ENCODE assay signal across 1 cellular context in the genomic region with DNA sequence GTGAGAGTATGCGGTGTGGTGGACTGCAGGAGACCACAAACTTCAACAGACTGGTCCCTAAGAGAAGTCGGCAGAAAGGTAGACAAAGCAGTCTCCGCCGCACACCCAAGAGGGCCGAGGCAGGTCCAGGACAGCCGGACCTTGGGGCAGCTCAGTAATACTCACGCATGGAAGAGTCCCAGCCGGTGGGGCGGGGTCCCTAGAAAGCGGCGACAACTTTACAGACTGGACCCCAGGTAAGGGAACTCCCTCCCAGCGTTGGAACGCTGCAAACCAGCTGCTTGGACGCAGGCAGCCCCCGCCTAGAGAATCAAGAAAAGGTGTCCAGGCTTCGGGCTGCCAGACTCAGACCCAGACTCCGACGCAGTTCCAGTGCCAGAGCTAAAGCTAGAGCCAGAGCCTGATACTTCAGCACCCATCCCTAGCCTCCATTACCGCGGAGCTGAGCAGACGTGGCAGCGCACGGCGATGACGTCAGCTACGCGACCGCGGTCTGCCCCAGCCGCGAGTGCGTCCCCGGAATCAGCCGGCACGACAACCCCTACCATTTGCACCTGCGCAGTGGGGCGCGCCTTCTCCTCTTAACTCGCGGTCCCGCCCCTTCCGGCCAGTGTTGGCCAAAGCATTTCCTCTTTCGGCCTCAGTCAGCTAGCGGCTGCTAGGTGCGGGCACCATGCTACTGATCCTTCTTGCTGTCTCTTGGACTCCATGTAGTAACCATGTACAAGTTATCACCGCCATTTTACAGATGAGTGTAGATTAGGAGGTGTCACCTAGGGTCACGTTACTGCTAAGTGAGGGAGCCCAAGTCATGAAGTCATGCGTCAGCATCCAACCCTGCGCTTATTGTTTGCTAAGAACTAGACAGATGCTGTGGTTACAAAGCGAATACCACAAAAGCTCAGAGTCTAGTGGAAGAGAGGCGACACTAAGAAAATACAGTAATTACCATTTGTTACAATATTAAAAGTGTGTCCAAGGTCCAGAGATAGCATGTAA.
A peak's percentile ranks its signal among the peaks of the same experiment; 100 is the strongest.
TF ChIP-seq lines count a peak whose summit lies in the region.

A gene with protein sequence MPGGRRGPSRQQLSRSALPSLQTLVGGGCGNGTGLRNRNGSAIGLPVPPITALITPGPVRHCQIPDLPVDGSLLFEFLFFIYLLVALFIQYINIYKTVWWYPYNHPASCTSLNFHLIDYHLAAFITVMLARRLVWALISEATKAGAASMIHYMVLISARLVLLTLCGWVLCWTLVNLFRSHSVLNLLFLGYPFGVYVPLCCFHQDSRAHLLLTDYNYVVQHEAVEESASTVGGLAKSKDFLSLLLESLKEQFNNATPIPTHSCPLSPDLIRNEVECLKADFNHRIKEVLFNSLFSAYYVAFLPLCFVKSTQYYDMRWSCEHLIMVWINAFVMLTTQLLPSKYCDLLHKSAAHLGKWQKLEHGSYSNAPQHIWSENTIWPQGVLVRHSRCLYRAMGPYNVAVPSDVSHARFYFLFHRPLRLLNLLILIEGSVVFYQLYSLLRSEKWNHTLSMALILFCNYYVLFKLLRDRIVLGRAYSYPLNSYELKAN (minus strand): TSS at position 445 of the 999 bp plus-strand sequence. CDS start 1,541 bp downstream, outside the sequence.

TF ChIP-seq in HepG2, 621 proteins besides CTCF, POLR2A, EP300 and RAD21 (continued from another document and continues in another):
- TF ChIP-seq, protein P1, sequence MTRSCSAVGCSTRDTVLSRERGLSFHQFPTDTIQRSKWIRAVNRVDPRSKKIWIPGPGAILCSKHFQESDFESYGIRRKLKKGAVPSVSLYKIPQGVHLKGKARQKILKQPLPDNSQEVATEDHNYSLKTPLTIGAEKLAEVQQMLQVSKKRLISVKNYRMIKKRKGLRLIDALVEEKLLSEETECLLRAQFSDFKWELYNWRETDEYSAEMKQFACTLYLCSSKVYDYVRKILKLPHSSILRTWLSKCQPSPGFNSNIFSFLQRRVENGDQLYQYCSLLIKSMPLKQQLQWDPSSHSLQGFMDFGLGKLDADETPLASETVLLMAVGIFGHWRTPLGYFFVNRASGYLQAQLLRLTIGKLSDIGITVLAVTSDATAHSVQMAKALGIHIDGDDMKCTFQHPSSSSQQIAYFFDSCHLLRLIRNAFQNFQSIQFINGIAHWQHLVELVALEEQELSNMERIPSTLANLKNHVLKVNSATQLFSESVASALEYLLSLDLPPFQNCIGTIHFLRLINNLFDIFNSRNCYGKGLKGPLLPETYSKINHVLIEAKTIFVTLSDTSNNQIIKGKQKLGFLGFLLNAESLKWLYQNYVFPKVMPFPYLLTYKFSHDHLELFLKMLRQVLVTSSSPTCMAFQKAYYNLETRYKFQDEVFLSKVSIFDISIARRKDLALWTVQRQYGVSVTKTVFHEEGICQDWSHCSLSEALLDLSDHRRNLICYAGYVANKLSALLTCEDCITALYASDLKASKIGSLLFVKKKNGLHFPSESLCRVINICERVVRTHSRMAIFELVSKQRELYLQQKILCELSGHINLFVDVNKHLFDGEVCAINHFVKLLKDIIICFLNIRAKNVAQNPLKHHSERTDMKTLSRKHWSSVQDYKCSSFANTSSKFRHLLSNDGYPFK (CRISPR knock-in tag; IDR thresholded peaks at IDR 0.05; ENCODE audit: borderline replicate concordance): peak; percentile 99
- TF ChIP-seq ZBTB7B (CRISPR knock-in tag; IDR thresholded peaks at IDR 0.05) (peak; percentile 6; the same call in 1 of the 2 replicates), ZNF225 (CRISPR knock-in tag; IDR thresholded peaks at IDR 0.05) (no peak; the same call in 1 of the 2 replicates), GFI1 (CRISPR knock-in tag; IDR thresholded peaks at IDR 0.05; ENCODE audit: borderline replicate concordance) (0 out of 2 replicates have a peak, but pooled peaks have one; percentile 40), HDAC6 (IDR thresholded peaks at IDR 0.05; ENCODE audit: low read depth, low read length) (no peak), XRCC5 (optimal IDR thresholded peaks at IDR 0.05; ENCODE audit: low read length) (peak; percentile 74), SMYD3 (CRISPR knock-in tag; IDR thresholded peaks at IDR 0.05) (0 out of 2 replicates have a peak, but pooled peaks have one; percentile 70), FOXM1 (CRISPR knock-in tag; IDR thresholded peaks at IDR 0.05) (no peak), GLI4 (CRISPR knock-in tag; IDR thresholded peaks at IDR 0.05; ENCODE audit: borderline replicate concordance) (no peak), IRX3 (CRISPR knock-in tag; IDR thresholded peaks at IDR 0.05; ENCODE audit: borderline replicate concordance, low read depth) (peak; percentile 41; the same call in 1 of the 2 replicates), ZBTB8A (CRISPR knock-in tag; IDR thresholded peaks at IDR 0.05; ENCODE audit: borderline replicate concordance, low read depth) (no peak), ELF1 (CRISPR knock-in tag; IDR thresholded peaks at IDR 0.05) (peak; percentile 93), ZNF138 (CRISPR knock-in tag; IDR thresholded peaks at IDR 0.05; ENCODE audit: low read depth) (peak; percentile 91; the same call in 1 of the 2 replicates), ERF (CRISPR knock-in tag; IDR thresholded peaks at IDR 0.05) (peak; percentile 78), FOXO1 (CRISPR knock-in tag; IDR thresholded peaks at IDR 0.05) (peak; percentile 61; the same call in 1 of the 2 replicates), ZFP36 (IDR thresholded peaks at IDR 0.05; ENCODE audit: borderline replicate concordance, low read depth, low read length, partially characterized antibody) (no peak), RBAK (CRISPR knock-in tag; IDR thresholded peaks at IDR 0.05) (no peak), MZF1 (CRISPR knock-in tag; IDR thresholded peaks at IDR 0.05; ENCODE audit: borderline replicate concordance) (no peak; the same call in 1 of the 2 replicates), SRF (IDR thresholded peaks at IDR 0.05; ENCODE audit: low read depth, low read length) (peak; percentile 66; the same call in 1 of the 2 replicates), ONECUT2 (CRISPR knock-in tag; IDR thresholded peaks at IDR 0.05) (0 out of 2 replicates have a peak, but pooled peaks have one; percentile 37), ZKSCAN5 (CRISPR knock-in tag; IDR thresholded peaks at IDR 0.05) (no peak), HHEX (CRISPR knock-in tag; IDR thresholded peaks at IDR 0.05) (no peak), HNRNPUL1 (IDR thresholded peaks at IDR 0.05; ENCODE audit: low read depth, low read length) (no peak), ZNF232 (CRISPR knock-in tag; IDR thresholded peaks at IDR 0.05; ENCODE audit: borderline replicate concordance) (peak; percentile 71; the same call in 1 of the 2 replicates), SP4 (CRISPR knock-in tag; IDR thresholded peaks at IDR 0.05) (peak; percentile 89), PRMT3 (CRISPR knock-in tag; IDR thresholded peaks at IDR 0.05; ENCODE audit: borderline replicate concordance, low read depth) (0 out of 2 replicates have a peak, but pooled peaks have one; percentile 36), TARDBP (CRISPR knock-in tag; IDR thresholded peaks at IDR 0.05) (peak; percentile 85; the same call in 1 of the 2 replicates), TCF12 (IDR thresholded peaks at IDR 0.05) (no peak), TCF12 (CRISPR knock-in tag; IDR thresholded peaks at IDR 0.05) (no peak), ZNF556 (CRISPR knock-in tag; IDR thresholded peaks at IDR 0.05; ENCODE audit: borderline replicate concordance) (peak; percentile 59)
- TF ChIP-seq, protein P2, sequence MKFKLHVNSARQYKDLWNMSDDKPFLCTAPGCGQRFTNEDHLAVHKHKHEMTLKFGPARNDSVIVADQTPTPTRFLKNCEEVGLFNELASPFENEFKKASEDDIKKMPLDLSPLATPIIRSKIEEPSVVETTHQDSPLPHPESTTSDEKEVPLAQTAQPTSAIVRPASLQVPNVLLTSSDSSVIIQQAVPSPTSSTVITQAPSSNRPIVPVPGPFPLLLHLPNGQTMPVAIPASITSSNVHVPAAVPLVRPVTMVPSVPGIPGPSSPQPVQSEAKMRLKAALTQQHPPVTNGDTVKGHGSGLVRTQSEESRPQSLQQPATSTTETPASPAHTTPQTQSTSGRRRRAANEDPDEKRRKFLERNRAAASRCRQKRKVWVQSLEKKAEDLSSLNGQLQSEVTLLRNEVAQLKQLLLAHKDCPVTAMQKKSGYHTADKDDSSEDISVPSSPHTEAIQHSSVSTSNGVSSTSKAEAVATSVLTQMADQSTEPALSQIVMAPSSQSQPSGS (CRISPR knock-in tag; IDR thresholded peaks at IDR 0.05): peak; percentile 97
- TF ChIP-seq, protein P3, sequence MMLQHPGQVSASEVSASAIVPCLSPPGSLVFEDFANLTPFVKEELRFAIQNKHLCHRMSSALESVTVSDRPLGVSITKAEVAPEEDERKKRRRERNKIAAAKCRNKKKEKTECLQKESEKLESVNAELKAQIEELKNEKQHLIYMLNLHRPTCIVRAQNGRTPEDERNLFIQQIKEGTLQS (CRISPR knock-in tag; IDR thresholded peaks at IDR 0.05): peak; percentile 78
- TF ChIP-seq, protein P4, sequence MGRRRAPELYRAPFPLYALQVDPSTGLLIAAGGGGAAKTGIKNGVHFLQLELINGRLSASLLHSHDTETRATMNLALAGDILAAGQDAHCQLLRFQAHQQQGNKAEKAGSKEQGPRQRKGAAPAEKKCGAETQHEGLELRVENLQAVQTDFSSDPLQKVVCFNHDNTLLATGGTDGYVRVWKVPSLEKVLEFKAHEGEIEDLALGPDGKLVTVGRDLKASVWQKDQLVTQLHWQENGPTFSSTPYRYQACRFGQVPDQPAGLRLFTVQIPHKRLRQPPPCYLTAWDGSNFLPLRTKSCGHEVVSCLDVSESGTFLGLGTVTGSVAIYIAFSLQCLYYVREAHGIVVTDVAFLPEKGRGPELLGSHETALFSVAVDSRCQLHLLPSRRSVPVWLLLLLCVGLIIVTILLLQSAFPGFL (CRISPR knock-in tag; IDR thresholded peaks at IDR 0.05): no peak
- TF ChIP-seq, protein P5, sequence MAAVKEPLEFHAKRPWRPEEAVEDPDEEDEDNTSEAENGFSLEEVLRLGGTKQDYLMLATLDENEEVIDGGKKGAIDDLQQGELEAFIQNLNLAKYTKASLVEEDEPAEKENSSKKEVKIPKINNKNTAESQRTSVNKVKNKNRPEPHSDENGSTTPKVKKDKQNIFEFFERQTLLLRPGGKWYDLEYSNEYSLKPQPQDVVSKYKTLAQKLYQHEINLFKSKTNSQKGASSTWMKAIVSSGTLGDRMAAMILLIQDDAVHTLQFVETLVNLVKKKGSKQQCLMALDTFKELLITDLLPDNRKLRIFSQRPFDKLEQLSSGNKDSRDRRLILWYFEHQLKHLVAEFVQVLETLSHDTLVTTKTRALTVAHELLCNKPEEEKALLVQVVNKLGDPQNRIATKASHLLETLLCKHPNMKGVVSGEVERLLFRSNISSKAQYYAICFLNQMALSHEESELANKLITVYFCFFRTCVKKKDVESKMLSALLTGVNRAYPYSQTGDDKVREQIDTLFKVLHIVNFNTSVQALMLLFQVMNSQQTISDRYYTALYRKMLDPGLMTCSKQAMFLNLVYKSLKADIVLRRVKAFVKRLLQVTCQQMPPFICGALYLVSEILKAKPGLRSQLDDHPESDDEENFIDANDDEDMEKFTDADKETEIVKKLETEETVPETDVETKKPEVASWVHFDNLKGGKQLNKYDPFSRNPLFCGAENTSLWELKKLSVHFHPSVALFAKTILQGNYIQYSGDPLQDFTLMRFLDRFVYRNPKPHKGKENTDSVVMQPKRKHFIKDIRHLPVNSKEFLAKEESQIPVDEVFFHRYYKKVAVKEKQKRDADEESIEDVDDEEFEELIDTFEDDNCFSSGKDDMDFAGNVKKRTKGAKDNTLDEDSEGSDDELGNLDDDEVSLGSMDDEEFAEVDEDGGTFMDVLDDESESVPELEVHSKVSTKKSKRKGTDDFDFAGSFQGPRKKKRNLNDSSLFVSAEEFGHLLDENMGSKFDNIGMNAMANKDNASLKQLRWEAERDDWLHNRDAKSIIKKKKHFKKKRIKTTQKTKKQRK (IDR thresholded peaks at IDR 0.05; ENCODE audit: low read length): no peak
- TF ChIP-seq, protein P6, sequence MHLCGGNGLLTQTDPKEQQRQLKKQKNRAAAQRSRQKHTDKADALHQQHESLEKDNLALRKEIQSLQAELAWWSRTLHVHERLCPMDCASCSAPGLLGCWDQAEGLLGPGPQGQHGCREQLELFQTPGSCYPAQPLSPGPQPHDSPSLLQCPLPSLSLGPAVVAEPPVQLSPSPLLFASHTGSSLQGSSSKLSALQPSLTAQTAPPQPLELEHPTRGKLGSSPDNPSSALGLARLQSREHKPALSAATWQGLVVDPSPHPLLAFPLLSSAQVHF (CRISPR knock-in tag; IDR thresholded peaks at IDR 0.05): peak; percentile 42; the same call in 1 of the 2 replicates
- TF ChIP-seq, protein P7, sequence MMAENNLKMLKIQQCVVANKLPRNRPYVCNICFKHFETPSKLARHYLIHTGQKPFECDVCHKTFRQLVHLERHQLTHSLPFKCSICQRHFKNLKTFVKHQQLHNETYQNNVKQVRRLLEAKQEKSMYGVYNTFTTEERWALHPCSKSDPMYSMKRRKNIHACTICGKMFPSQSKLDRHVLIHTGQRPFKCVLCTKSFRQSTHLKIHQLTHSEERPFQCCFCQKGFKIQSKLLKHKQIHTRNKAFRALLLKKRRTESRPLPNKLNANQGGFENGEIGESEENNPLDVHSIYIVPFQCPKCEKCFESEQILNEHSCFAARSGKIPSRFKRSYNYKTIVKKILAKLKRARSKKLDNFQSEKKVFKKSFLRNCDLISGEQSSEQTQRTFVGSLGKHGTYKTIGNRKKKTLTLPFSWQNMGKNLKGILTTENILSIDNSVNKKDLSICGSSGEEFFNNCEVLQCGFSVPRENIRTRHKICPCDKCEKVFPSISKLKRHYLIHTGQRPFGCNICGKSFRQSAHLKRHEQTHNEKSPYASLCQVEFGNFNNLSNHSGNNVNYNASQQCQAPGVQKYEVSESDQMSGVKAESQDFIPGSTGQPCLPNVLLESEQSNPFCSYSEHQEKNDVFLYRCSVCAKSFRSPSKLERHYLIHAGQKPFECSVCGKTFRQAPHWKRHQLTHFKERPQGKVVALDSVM (CRISPR knock-in tag; IDR thresholded peaks at IDR 0.05): peak; percentile 7; the same call in 1 of the 2 replicates
- TF ChIP-seq, protein P8, sequence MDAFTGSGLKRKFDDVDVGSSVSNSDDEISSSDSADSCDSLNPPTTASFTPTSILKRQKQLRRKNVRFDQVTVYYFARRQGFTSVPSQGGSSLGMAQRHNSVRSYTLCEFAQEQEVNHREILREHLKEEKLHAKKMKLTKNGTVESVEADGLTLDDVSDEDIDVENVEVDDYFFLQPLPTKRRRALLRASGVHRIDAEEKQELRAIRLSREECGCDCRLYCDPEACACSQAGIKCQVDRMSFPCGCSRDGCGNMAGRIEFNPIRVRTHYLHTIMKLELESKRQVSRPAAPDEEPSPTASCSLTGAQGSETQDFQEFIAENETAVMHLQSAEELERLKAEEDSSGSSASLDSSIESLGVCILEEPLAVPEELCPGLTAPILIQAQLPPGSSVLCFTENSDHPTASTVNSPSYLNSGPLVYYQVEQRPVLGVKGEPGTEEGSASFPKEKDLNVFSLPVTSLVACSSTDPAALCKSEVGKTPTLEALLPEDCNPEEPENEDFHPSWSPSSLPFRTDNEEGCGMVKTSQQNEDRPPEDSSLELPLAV (CRISPR knock-in tag; conservative IDR thresholded peaks at IDR 0.05; ENCODE audit: low read depth): no peak
- TF ChIP-seq, protein P9, sequence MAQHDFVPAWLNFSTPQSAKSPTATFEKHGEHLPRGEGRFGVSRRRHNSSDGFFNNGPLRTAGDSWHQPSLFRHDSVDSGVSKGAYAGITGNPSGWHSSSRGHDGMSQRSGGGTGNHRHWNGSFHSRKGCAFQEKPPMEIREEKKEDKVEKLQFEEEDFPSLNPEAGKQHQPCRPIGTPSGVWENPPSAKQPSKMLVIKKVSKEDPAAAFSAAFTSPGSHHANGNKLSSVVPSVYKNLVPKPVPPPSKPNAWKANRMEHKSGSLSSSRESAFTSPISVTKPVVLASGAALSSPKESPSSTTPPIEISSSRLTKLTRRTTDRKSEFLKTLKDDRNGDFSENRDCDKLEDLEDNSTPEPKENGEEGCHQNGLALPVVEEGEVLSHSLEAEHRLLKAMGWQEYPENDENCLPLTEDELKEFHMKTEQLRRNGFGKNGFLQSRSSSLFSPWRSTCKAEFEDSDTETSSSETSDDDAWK (CRISPR knock-in tag; IDR thresholded peaks at IDR 0.05): no peak
